9 cellular contexts compared by ENCODE assay signal in the genomic region with DNA sequence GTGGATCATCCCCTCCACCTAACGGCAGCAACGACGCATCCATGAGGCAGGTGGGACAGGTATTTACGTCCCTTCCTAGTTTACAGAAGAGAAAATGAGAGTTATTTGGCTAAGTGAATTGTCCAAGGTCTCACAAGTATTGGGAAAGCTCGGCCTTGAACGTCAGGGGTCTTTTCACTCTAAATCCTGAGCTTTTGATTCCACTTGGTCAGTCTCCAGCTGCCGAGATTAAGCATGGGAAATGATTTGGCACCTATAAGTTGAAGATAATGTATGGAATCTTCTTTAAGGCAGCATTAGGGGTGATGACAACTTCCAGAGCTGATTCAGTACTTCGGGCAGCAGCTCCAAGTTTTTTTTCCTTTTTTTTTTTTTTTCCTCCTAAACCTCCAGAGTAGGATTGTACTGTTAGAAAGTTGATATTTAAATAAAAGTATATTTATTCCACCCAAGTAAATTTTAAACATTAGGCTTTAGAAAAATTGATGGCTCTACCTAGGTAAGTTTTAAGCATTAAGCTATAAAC. TPM values are rescaled to one million over a fixed set of nuclear protein-coding genes. Genes with fewer than 3 reads are reported as not detected.
DNase-seq lines count a peak whose midpoint lies in the region; ATAC-seq and TF ChIP-seq lines count a peak whose summit lies in the region.
"Had no signal": no experiment of that assay in that cellular context is flagged by ENCODE, and none has a peak within 500 bp of the region (broad histone marks: within the 10 kb centered on the region; RNA-seq: fewer than 3 reads in every experiment).

No MANE protein-coding gene starts in this region.

- intact Hi-C loops in CD4-positive, alpha-beta memory T cell (cut with micrococcal nuclease) = loop anchor here (1.0 kb wide), 2 partner anchors 45 to 56 kb away; a partner anchor contains a TSS

- H3K36me3 Mint-ChIP-seq in CD4-positive, alpha-beta memory T cell = peaks cover 0 to 1% of the 10 kb centered on the region in 2 donors
- H3K36me3 Mint-ChIP-seq in neural progenitor cell = peaks cover 4% of the 10 kb centered on the region

- ATAC-seq in esophagus mucosa = no peak

- H3K9ac ChIP-seq in neural progenitor cell = no peak overlapping the region

- peaks cover 0 to 9% of the 10 kb centered on the region in 2 donors for H3K27me3 Mint-ChIP-seq in CD4-positive, alpha-beta memory T cell
- H3K27me3 Mint-ChIP-seq in neural progenitor cell (ENCODE audit: insufficient read depth, low read depth) = no peaks in the 10 kb centered on the region

- DNase-seq in CD4-positive, alpha-beta memory T cell = no peak
- DNase-seq in LNCaP clone FGC (ENCODE audit: low read depth) (no peak), ecto neural progenitor cell (ENCODE audit: low spot score) (peak; percentile 52), neural progenitor cell (ENCODE audit: low spot score) (no peak), anterior cingulate cortex (lab: John Stamatoyannopoulos, UW) (no peak), GM13977 (ENCODE audit: low spot score) (no peak), T1000 (lab: John Stamatoyannopoulos, UW) (no peak)

- POLR2A ChIA-PET in CD4-positive, alpha-beta memory T cell (lab: Charles Lee; ENCODE audit: partially characterized antibody) = interaction anchor here (1.3 kb wide), 1 partner anchor 688 kb away, joined by 3 read pairs; a partner anchor contains a TSS

- peaks cover 4 to 9% (median 6%) of the 10 kb centered on the region in 4 donors for H3K4me1 Mint-ChIP-seq in CD4-positive, alpha-beta memory T cell
- peaks cover 11% of the 10 kb centered on the region for H3K4me1 Mint-ChIP-seq in neural progenitor cell

- no peaks in the 10 kb centered on the region for H3K9me3 Mint-ChIP-seq in CD4-positive, alpha-beta memory T cell
- no peaks in the 10 kb centered on the region for H3K9me3 Mint-ChIP-seq in neural progenitor cell

- peaks cover 30% of the 10 kb centered on the region for H3K79me2 ChIP-seq in neural progenitor cell (ENCODE audit: low read depth)

- H4K20me1 ChIP-seq in neural progenitor cell (ENCODE audit: low read depth) = no peaks in the 10 kb centered on the region

- no peaks in the 10 kb centered on the region for H3K27me3 ChIP-seq in CD4-positive, alpha-beta memory T cell (ENCODE audit: insufficient read depth, low read length)
- H3K27me3 ChIP-seq in neural progenitor cell = peaks cover 9% of the 10 kb centered on the region

- H3K27ac Mint-ChIP-seq in CD4-positive, alpha-beta memory T cell = peak overlapping the region in 6 of 7 donors; percentile 31 to 88 (median 54)
- H3K27ac Mint-ChIP-seq in neural progenitor cell = no peak overlapping the region

- H3K9me3 ChIP-seq in CD4-positive, alpha-beta memory T cell (ENCODE audit: control insufficient read depth in 1 of 2, low read length in 2 of 2) = no peaks in the 10 kb centered on the region
- no peaks in the 10 kb centered on the region for H3K9me3 ChIP-seq in neural progenitor cell (ENCODE audit: low read depth)

- in situ Hi-C loops in GM13977 (cut with MboI; ENCODE audit: low pct_unique_long_range_greater_than_20kb, low sequenced_read_pairs, unreplicated experiment) = no loop called here

- peak overlapping the region; percentile 75 for H2AFZ ChIP-seq in neural progenitor cell (replicated peaks)

- peak overlapping the region; percentile 95 for H3K4me2 ChIP-seq in neural progenitor cell

- no peaks in the 10 kb centered on the region for H3K36me3 ChIP-seq in CD4-positive, alpha-beta memory T cell (ENCODE audit: insufficient read depth, low read length)
- H3K36me3 ChIP-seq in neural progenitor cell = no peaks in the 10 kb centered on the region

- no peak overlapping the region for H3K27ac ChIP-seq in CD4-positive, alpha-beta memory T cell (ENCODE audit: low read depth, low read length)
- H3K27ac ChIP-seq in neural progenitor cell = no peak overlapping the region

- peaks cover 2% of the 10 kb centered on the region for H3F3A ChIP-seq in neural progenitor cell (ENCODE audit: low read depth)

- H3K4me3 ChIP-seq in CD4-positive, alpha-beta memory T cell (ENCODE audit: low read length in 2 of 2) = peak overlapping the region; percentile 29 to 84
- H3K4me3 ChIP-seq in LNCaP clone FGC (ENCODE audit: low read depth, low read length) (peak overlapping the region; percentile 90), neural progenitor cell (peak overlapping the region; percentile 71)

- CTCF ChIA-PET in CD4-positive, alpha-beta memory T cell (lab: Charles Lee; ENCODE audit: partially characterized antibody) = interaction anchor here (0.7 to 3.8 kb wide), 7 partner anchors 13 to 1174 kb away, joined by 3 to 23 read pairs (median 3); no protein-coding TSS in a partner anchor

- H3K4me3 Mint-ChIP-seq in CD4-positive, alpha-beta memory T cell = peak overlapping the region; percentile 82 to 89 (median 87)
- peak overlapping the region; percentile 94 for H3K4me3 Mint-ChIP-seq in neural progenitor cell

- H3K4me1 ChIP-seq in CD4-positive, alpha-beta memory T cell (ENCODE audit: insufficient read depth, low read length) = peaks cover 13% of the 10 kb centered on the region
- peaks cover 12% of the 10 kb centered on the region for H3K4me1 ChIP-seq in neural progenitor cell

- no peak for TF ChIP-seq CTCF in LNCaP clone FGC (IDR thresholded peaks at IDR 0.05; ENCODE audit: control insufficient read depth, extremely low read depth, insufficient read depth)
- no peak for TF ChIP-seq CTCF in neural progenitor cell (IDR thresholded peaks at IDR 0.05)
- TF ChIP-seq CTCF in GM13977 (IDR thresholded peaks at IDR 0.05; ENCODE audit: extremely low read depth, insufficient read depth, missing control alignments) = no peak

RNA-seq across cellular contexts. Expression of a gene that starts 0.7 kb away (rescaled TPM):
- total RNA-seq in CD4-positive, alpha-beta memory T cell = 1 to 10 TPM; 3.9 to 4.0 TPM
- 1 to 10 TPM; 2.6 TPM for polyA plus RNA-seq in CD4-positive, alpha-beta memory T cell
- total RNA-seq in neural progenitor cell (ENCODE audit: low replicate concordance) = 20.8 and 23.1 TPM in 2 replicates
- total RNA-seq in esophagus mucosa = 2.4 TPM

RNA-seq across cellular contexts. Expression of a gene that starts 44.9 kb away (rescaled TPM):
- 10 to 100 TPM; 11.3 to 13.9 TPM for total RNA-seq in CD4-positive, alpha-beta memory T cell
- 10 to 100 TPM; 15.3 to 23.0 TPM for polyA plus RNA-seq in CD4-positive, alpha-beta memory T cell
- total RNA-seq in neural progenitor cell (ENCODE audit: low replicate concordance) (7.4 and 8.6 TPM in 2 replicates), esophagus mucosa (24.5 TPM)

RNA-seq across cellular contexts. Expression of a gene that starts 58.5 kb away (rescaled TPM):
- total RNA-seq in CD4-positive, alpha-beta memory T cell = not detected
- polyA plus RNA-seq in CD4-positive, alpha-beta memory T cell = under 1 TPM in 1 of 2 donors, not detected in 1; 0.07 TPM
- not detected in 2 replicates for total RNA-seq in neural progenitor cell (ENCODE audit: low replicate concordance)
- total RNA-seq in esophagus mucosa = not detected
- total RNA-seq: NCI-H460 had no signal
